20 cellular contexts compared by ENCODE assay signal in the genomic region with DNA sequence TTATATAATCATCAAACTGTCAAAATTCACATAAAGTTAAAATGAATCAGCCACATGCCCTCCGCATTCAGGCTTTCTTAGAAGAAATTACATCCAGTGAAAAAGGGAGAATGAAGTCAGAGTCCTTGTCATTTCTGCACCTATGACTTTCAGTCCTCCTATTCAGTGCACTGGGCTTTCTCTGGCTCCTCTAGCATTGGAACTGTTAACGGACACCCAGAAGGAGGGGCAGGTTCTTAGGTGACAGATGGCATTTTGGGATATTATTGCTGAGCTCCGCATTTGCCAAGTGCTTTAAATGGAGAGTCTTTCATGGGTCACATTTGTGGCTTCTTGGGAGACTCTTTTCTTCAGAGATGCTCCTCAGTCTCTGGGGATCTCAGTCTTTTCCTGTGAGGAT. TPM values are rescaled to one million over a fixed set of nuclear protein-coding genes. Genes with fewer than 3 reads are reported as not detected.
"Had no signal": no experiment of that assay in that cellular context is flagged by ENCODE, and none has a peak within 500 bp of the region (broad histone marks: within the 10 kb centered on the region; RNA-seq: fewer than 3 reads in every experiment).

No MANE protein-coding gene starts in this region.

- H3K9me3 ChIP-seq: heart right ventricle, mucosa of descending colon, right atrium auricular region, sigmoid colon, testis, tibial nerve, upper lobe of right lung had no signal

- H3K4me1 ChIP-seq: heart right ventricle, right atrium auricular region, sigmoid colon, testis, tibial nerve, upper lobe of right lung had no signal

- FAIRE-seq: frontal cortex, islet of Langerhans had no signal

- DNase-seq: effector memory CD4-positive, alpha-beta T cell; heart right ventricle; hypothalamus; mammary epithelial cell; mucosa of descending colon; naive thymus-derived CD8-positive, alpha-beta T cell; sigmoid colon; stimulated activated CD4-positive, alpha-beta T cell treated with anti-CD3 and anti-CD28 coated beads, Interleukin-2, amount 100 ng/mL, for 24 hours; stimulated activated CD4-positive, alpha-beta T cell treated with anti-CD3 and anti-CD28 coated beads, Interleukin-4, amount 100 ng/mL, for 4 hours; stimulated activated naive B cell treated with anti-CD40 and anti-IgM and Interleukin-4, amounts not matched to agents 10 μg/mL and 1 μg/mL and 100 μg/mL, for 72 hours; stimulated activated naive CD8-positive, alpha-beta T cell treated with anti-CD3 and anti-CD28 coated beads, Interleukin-15, amount 100 ng/mL, for 72 hours; testis; upper lobe of right lung had no signal

- H3K4me3 ChIP-seq: heart right ventricle, mucosa of descending colon, right atrium auricular region, sigmoid colon, skin epidermis, testis, tibial nerve, upper lobe of right lung had no signal

- H3K27me3 ChIP-seq: heart right ventricle, right atrium auricular region, sigmoid colon, testis, tibial nerve, upper lobe of right lung had no signal

- H3K36me3 ChIP-seq: heart right ventricle, right atrium auricular region, sigmoid colon, tibial nerve, upper lobe of right lung had no signal

- H3K27ac ChIP-seq: heart right ventricle, right atrium auricular region, sigmoid colon, skin epidermis, testis, tibial nerve, upper lobe of right lung had no signal

RNA-seq across cellular contexts. Expression of a gene that starts 40.0 kb away (rescaled TPM):
- total RNA-seq: esophagus mucosa; naive thymus-derived CD8-positive, alpha-beta T cell; posterior vena cava; upper lobe of right lung had no signal
- polyA plus RNA-seq: naive thymus-derived CD8-positive, alpha-beta T cell had no signal
